In genomic region chr1:61080408-61081134, GRCh38 we compare ENCODE assay signal across 9 cellular contexts. TPM values are rescaled to one million over a fixed set of nuclear protein-coding genes. Genes with fewer than 3 reads are reported as not detected.
DNase-seq lines count a peak whose midpoint lies in the region; ATAC-seq, FAIRE-seq and TF ChIP-seq lines count a peak whose summit lies in the region.
"Had no signal": no experiment of that assay in that cellular context is flagged by ENCODE, and none has a peak within 500 bp of the region (broad histone marks: within the 10 kb centered on the region; RNA-seq: fewer than 3 reads in every experiment).

No MANE protein-coding gene starts in this region.

- TF ChIP-seq CTCF in heart right ventricle (IDR thresholded peaks at IDR 0.05) (no peak), astrocyte of the spinal cord (IDR thresholded peaks at IDR 0.05; ENCODE audit: low read depth, low read length) (no peak), lung (IDR thresholded peaks at IDR 0.05; ENCODE audit: control extremely low read depth, extremely low read depth) (no peak), uterus (IDR thresholded peaks at IDR 0.05) (no peak)

- intact Hi-C loops in heart right ventricle (cut with DNase I), result loop anchor here in 8 of 10 donors (1.0 to 10.0 kb wide), 16 partner anchors 20 to 374 kb away; no protein-coding TSS in a partner anchor
- intact Hi-C loops in Right ventricle myocardium inferior (cut with DNase I), result loop anchor here (2.0 to 5.0 kb wide), 6 partner anchors 30 to 372 kb away; no protein-coding TSS in a partner anchor
- intact Hi-C loops in uterus (cut with DNase I; ENCODE audit: low total_unique reads), result no loop called here

- 12 to 17% methylated on average over 7 of the region's 7 CpGs for WGBS in heart right ventricle, 2 donors
- 28 to 37% methylated on average over 7 of the region's 7 CpGs for WGBS in lung, 2 donors

- peaks cover 16 to 62% (median 47%) of the 10 kb centered on the region in 9 donors for H3K4me1 ChIP-seq in heart right ventricle
- peaks cover 3 to 16% of the 10 kb centered on the region in 2 donors for H3K4me1 ChIP-seq in lung (ENCODE audit: control insufficient read depth in 2 of 2, insufficient read depth in 2 of 2, low read length in 2 of 2)
- H3K4me1 ChIP-seq in uterus, result peaks cover 0 to 17% of the 10 kb centered on the region in 2 donors

- no peak for FAIRE-seq in frontal cortex (lab: Jason Lieb, UNC)
- FAIRE-seq: colon had no signal

- ATAC-seq in heart right ventricle, result no peak
- no peak for ATAC-seq in Right ventricle myocardium inferior
- ATAC-seq in lung (ENCODE audit: insufficient read depth, low FRiP score), result no peak
- no peak for ATAC-seq in HG03025 (IDR thresholded peaks at IDR 0.05; ENCODE audit: low FRiP score, unreplicated experiment)

- H3K9me3 ChIP-seq in heart right ventricle (no peaks in the 10 kb centered on the region), lung (ENCODE audit: control insufficient read depth in 2 of 2, insufficient read depth in 1 of 2, low read length in 1 of 2) (no peaks in the 10 kb centered on the region), uterus (no peaks in the 10 kb centered on the region)

- H3K27ac ChIP-seq in heart right ventricle (peak overlapping the region; percentile 92 to 99 (median 98)), lung (ENCODE audit: low read depth in 1 of 2, low read length in 1 of 2) (peak overlapping the region; percentile 32 to 100), uterus (peak overlapping the region; percentile 96 to 97)

- H3K4me3 ChIP-seq in heart right ventricle, result peak overlapping the region in 9 of 10 donors; percentile 18 to 93 (median 85)
- peak overlapping the region; percentile 16 for H3K4me3 ChIP-seq in astrocyte of the spinal cord (ENCODE audit: low read depth, low read length)
- no peak overlapping the region for H3K4me3 ChIP-seq in lung
- peak overlapping the region in 1 of 2 donors; percentile 96 for H3K4me3 ChIP-seq in uterus

- TF ChIP-seq POLR2A in uterus (IDR thresholded peaks at IDR 0.05), result no peak

- in situ Hi-C loops in astrocyte of the spinal cord (cut with HindIII; ENCODE audit: low sequenced_read_pairs), result no loop called here

- H3K36me3 ChIP-seq in heart right ventricle (no peaks in the 10 kb centered on the region), lung (ENCODE audit: control insufficient read depth in 2 of 2, insufficient read depth in 2 of 2, low read length in 2 of 2) (no peaks in the 10 kb centered on the region), uterus (no peaks in the 10 kb centered on the region)

- no peak for DNase-seq in heart right ventricle
- no peak for DNase-seq in Right ventricle myocardium inferior (ENCODE audit: missing footprints)
- DNase-seq in astrocyte of the spinal cord (ENCODE audit: low read depth, low spot score), result no peak
- no peak for DNase-seq in lung (ENCODE audit: low spot score)
- no peak for DNase-seq in uterus
- no peak for DNase-seq in GM03348 (ENCODE audit: low spot score)
- DNase-seq in frontal cortex (ENCODE audit: low spot score in 2 of 2), result no peak

- H3K27me3 ChIP-seq in heart right ventricle, result no peaks in the 10 kb centered on the region
- H3K27me3 ChIP-seq in lung (ENCODE audit: control insufficient read depth, insufficient read depth), result no peaks in the 10 kb centered on the region
- H3K27me3 ChIP-seq in uterus, result no peaks in the 10 kb centered on the region

RNA-seq across cellular contexts. Expression of gene NFIA, which starts 1.8 kb away (rescaled TPM):
- total RNA-seq in heart right ventricle, result 100 to 1,000 TPM in 4 of 10 donors, 10 to 100 TPM in 6; 82.4 to 117 (median 97.5) TPM
- 10 to 100 TPM; 11.2 to 24.9 TPM for polyA plus RNA-seq in heart right ventricle
- total RNA-seq in Right ventricle myocardium inferior, result 97.6 TPM
- total RNA-seq in lung, result 10 to 100 TPM; 60.9 to 63.4 TPM
- polyA plus RNA-seq in lung, result 1 to 10 TPM; 3.0 to 7.5 TPM
- 100 to 1,000 TPM in 1 of 4 donors, 10 to 100 TPM in 3; 49.2 to 116 (median 64.9) TPM for total RNA-seq in uterus
- 35.5 TPM for total RNA-seq in frontal cortex
